18 cellular contexts compared by ENCODE assay signal in the genomic region with DNA sequence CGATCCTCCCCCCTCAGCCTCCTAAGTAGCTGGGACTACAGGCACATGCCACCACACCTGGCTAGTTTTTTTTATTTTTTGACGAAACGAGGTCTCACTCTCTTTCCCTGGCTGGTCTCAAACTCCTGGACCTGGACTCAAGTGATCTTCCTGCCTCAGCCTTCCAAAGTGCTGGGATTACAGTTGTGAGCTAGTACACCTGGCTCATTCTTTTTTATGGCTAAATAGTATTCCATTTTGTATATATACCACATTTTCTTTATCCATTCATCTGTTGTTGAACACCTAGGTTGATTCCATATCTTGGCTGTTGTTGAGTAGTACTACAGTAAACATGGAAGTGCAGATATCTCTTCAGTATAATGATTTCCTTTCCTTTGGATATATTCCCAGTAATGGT.
DNase-seq lines count a peak whose midpoint lies in the region; ATAC-seq, FAIRE-seq and TF ChIP-seq lines count a peak whose summit lies in the region.
"Had no signal": no experiment of that assay in that cellular context is flagged by ENCODE, and none has a peak within 500 bp of the region (broad histone marks: within the 10 kb centered on the region; RNA-seq: fewer than 3 reads in every experiment).

No MANE protein-coding gene starts in this region.

- H3K9me3 ChIP-seq in HCT116 (ENCODE audit: control insufficient read depth in 1 of 2, insufficient read depth in 1 of 2, low read depth in 1 of 2, low read length in 2 of 2) (no peaks in the 10 kb centered on the region), astrocyte (ENCODE audit: insufficient read depth, low read depth, low read length) (no peaks in the 10 kb centered on the region), stomach (no peaks in the 10 kb centered on the region)

- H3K36me3 ChIP-seq in HCT116 (ENCODE audit: control insufficient read depth in 1 of 2, insufficient read depth in 2 of 2, low read length in 2 of 2): no peaks in the 10 kb centered on the region
- H3K36me3 ChIP-seq in astrocyte (ENCODE audit: insufficient read depth, low read length): no peaks in the 10 kb centered on the region
- no peaks in the 10 kb centered on the region for H3K36me3 ChIP-seq in stomach

- H3K9ac ChIP-seq in HCT116 (ENCODE audit: low read length) (no peak overlapping the region), astrocyte (ENCODE audit: low read length) (no peak overlapping the region)
- H3K9ac ChIP-seq: GM23248 had no signal

- intact Hi-C loops in HCT116 (cut with micrococcal nuclease) (no loop called here), stomach (cut with DNase I; ENCODE audit: low total_unique reads) (no loop called here)

- H3K27me3 Mint-ChIP-seq in astrocyte (ENCODE audit: low read depth, unreplicated experiment): no peaks in the 10 kb centered on the region
- no peaks in the 10 kb centered on the region for H3K27me3 Mint-ChIP-seq in stimulated activated naive B cell treated with anti-CD40 and anti-IgM and Interleukin-4, amounts not matched to agents 10 μg/mL and 1 μg/mL and 100 μg/mL, for 72 hours
- H3K27me3 Mint-ChIP-seq: B cell; CD4-positive, alpha-beta T cell had no signal

- H4K20me1 ChIP-seq in HCT116 (ENCODE audit: insufficient read depth) (no peaks in the 10 kb centered on the region), astrocyte (ENCODE audit: insufficient read depth, low read length) (peaks cover 6% of the 10 kb centered on the region)

- no peak for TF ChIP-seq CTCF in HCT116 (IDR thresholded peaks at IDR 0.05 in 2 of 3, conservative IDR thresholded peaks at IDR 0.05 in 1 of 3; ENCODE audit: borderline replicate concordance in 1 of 3, insufficient read depth in 1 of 3, low read depth in 2 of 3, low read length in 2 of 3)
- TF ChIP-seq CTCF in astrocyte (IDR thresholded peaks at IDR 0.05; ENCODE audit: insufficient read depth, low read depth, low read length): no peak
- no peak for TF ChIP-seq CTCF in stomach (IDR thresholded peaks at IDR 0.05)

- no peak for TF ChIP-seq EP300 in stomach (IDR thresholded peaks at IDR 0.05)

- no peak for FAIRE-seq in astrocyte (lab: Jason Lieb, UNC)
- FAIRE-seq: GM12878, GM18507, H54 had no signal

- TF ChIP-seq POLR2A in HCT116 (IDR thresholded peaks at IDR 0.05; ENCODE audit: borderline replicate concordance, extremely low read depth, insufficient read depth, insufficient read length): no peak
- TF ChIP-seq POLR2A in stomach (IDR thresholded peaks at IDR 0.05): no peak

- H3K4me2 ChIP-seq in HCT116 (ENCODE audit: low read length) (peak overlapping the region; percentile 26; the same call in 1 of the 2 replicates), astrocyte (ENCODE audit: low read length) (no peak overlapping the region)

- H3K27ac ChIP-seq in HCT116 (ENCODE audit: low read depth, low read length): no peak overlapping the region
- no peak overlapping the region for H3K27ac ChIP-seq in astrocyte (ENCODE audit: low read depth, low read length)
- H3K27ac ChIP-seq in epithelial cell of prostate: peak overlapping the region; percentile 16
- H3K27ac ChIP-seq in stomach: no peak overlapping the region
- H3K27ac ChIP-seq: GM23248 had no signal

- CTCF ChIA-PET in HCT116 (lab: Charles Lee): no interaction called here

- no peak overlapping the region for H3K4me3 Mint-ChIP-seq in astrocyte (ENCODE audit: unreplicated experiment)
- no peak overlapping the region for H3K4me3 Mint-ChIP-seq in stimulated activated naive B cell treated with anti-CD40 and anti-IgM and Interleukin-4, amounts not matched to agents 10 μg/mL and 1 μg/mL and 100 μg/mL, for 72 hours
- H3K4me3 Mint-ChIP-seq: B cell; CD4-positive, alpha-beta T cell had no signal

- POLR2A ChIA-PET in HCT116 (lab: Charles Lee): interaction anchor here (0.5 kb wide), 1 partner anchor 823 kb away, joined by 3 read pairs; no protein-coding TSS in a partner anchor

- H3K27me3 ChIP-seq in HCT116 (ENCODE audit: insufficient read depth, low read length) (no peaks in the 10 kb centered on the region), astrocyte (ENCODE audit: insufficient read depth, low read length) (no peaks in the 10 kb centered on the region), stomach (no peaks in the 10 kb centered on the region)

- no peak for TF ChIP-seq RAD21 in HCT116 (IDR thresholded peaks at IDR 0.05; ENCODE audit: low read depth)

- peaks cover 16% of the 10 kb centered on the region for H3K4me1 Mint-ChIP-seq in astrocyte (ENCODE audit: low read depth, unreplicated experiment)
- H3K4me1 Mint-ChIP-seq in stimulated activated naive B cell treated with anti-CD40 and anti-IgM and Interleukin-4, amounts not matched to agents 10 μg/mL and 1 μg/mL and 100 μg/mL, for 72 hours: peaks cover 10 to 15% of the 10 kb centered on the region in 2 donors

- no peaks in the 10 kb centered on the region for H3K9me2 ChIP-seq in HCT116 (ENCODE audit: insufficient read depth)

- ATAC-seq in HCT116: no peak
- ATAC-seq in stimulated activated naive B cell treated with anti-CD40 and anti-IgM and Interleukin-4, amounts not matched to agents 10 μg/mL and 1 μg/mL and 100 μg/mL, for 72 hours (replicated peaks): no peak
- ATAC-seq: GM12878 had no signal

- no TSS peak for BruUV-seq in HCT116 (replicated peaks; lab: Mats Ljungman, UMichigan)

- DNase-seq in HCT116 (ENCODE audit: low read depth, low spot score) (no peak), astrocyte (ENCODE audit: low read depth) (no peak), epithelial cell of prostate (ENCODE audit: low read depth, low spot score) (no peak), hippocampal formation (lab: John Stamatoyannopoulos, UW) (no peak), stomach (no peak)
- no peak for DNase-seq in stimulated activated naive B cell treated with anti-CD40 and anti-IgM and Interleukin-4, amounts not matched to agents 10 μg/mL and 1 μg/mL and 100 μg/mL, for 72 hours
- no peak for DNase-seq in activated CD4-positive, alpha-beta T cell treated with anti-CD3 and anti-CD28 coated beads for 1 hour
- DNase-seq: C1 segment of cervical spinal cord; Calu3; CD4-positive, alpha-beta T cell; DMS 273 treated with DMSO at 0.1 percent for 48 hours; DMS79; KG1 had no signal

- peaks cover 11% of the 10 kb centered on the region for H3K36me3 Mint-ChIP-seq in astrocyte (ENCODE audit: low read depth, unreplicated experiment)
- peaks cover 6 to 25% of the 10 kb centered on the region in 2 donors for H3K36me3 Mint-ChIP-seq in stimulated activated naive B cell treated with anti-CD40 and anti-IgM and Interleukin-4, amounts not matched to agents 10 μg/mL and 1 μg/mL and 100 μg/mL, for 72 hours

- H3K9me3 Mint-ChIP-seq in astrocyte (ENCODE audit: unreplicated experiment): no peaks in the 10 kb centered on the region
- peaks cover 0 to 3% of the 10 kb centered on the region in 2 donors for H3K9me3 Mint-ChIP-seq in stimulated activated naive B cell treated with anti-CD40 and anti-IgM and Interleukin-4, amounts not matched to agents 10 μg/mL and 1 μg/mL and 100 μg/mL, for 72 hours
- H3K9me3 Mint-ChIP-seq: CD4-positive, alpha-beta T cell had no signal

- H3K27ac Mint-ChIP-seq in astrocyte (ENCODE audit: unreplicated experiment): peak overlapping the region; percentile 59
- peak overlapping the region; percentile 20 for H3K27ac Mint-ChIP-seq in stimulated activated naive B cell treated with anti-CD40 and anti-IgM and Interleukin-4, amounts not matched to agents 10 μg/mL and 1 μg/mL and 100 μg/mL, for 72 hours
- H3K27ac Mint-ChIP-seq: B cell; CD4-positive, alpha-beta T cell had no signal

- peaks cover 48% of the 10 kb centered on the region for H3K79me2 ChIP-seq in HCT116 (ENCODE audit: insufficient read depth, low read length)
- peaks cover 45% of the 10 kb centered on the region for H3K79me2 ChIP-seq in astrocyte (ENCODE audit: insufficient read depth, low read length)

- H3K4me1 ChIP-seq in HCT116 (ENCODE audit: control insufficient read depth in 1 of 2, insufficient read depth in 2 of 2, low read length in 2 of 2) (peaks cover 5 to 23% of the 10 kb centered on the region in 2 experiments), astrocyte (ENCODE audit: insufficient read depth, low read length) (peaks cover 5% of the 10 kb centered on the region), stomach (peaks cover 0 to 9% (median 4%) of the 10 kb centered on the region in 4 donors)

- no peak overlapping the region for H2AFZ ChIP-seq in HCT116 (ENCODE audit: low read depth, low read length, poor library complexity, severe bottlenecking)
- H2AFZ ChIP-seq in astrocyte (ENCODE audit: low read depth, low read length): no peak overlapping the region
- H2AFZ ChIP-seq: GM23248 had no signal

- RAD21 ChIA-PET in HCT116 (lab: Charles Lee; ENCODE audit: low non-redundant PET in 1 of 2, low total read pairs in 2 of 2, uncharacterized antibody in 2 of 2, unreplicated experiment in 2 of 2): no interaction called here

- 67 to 99% (median 89%) methylated on average over 3 of the region's 3 CpGs for WGBS in stomach, 5 donors

- no peak overlapping the region for H3K4me3 ChIP-seq in HCT116 (replicated peaks in 1 of 2; ENCODE audit: low read depth in 1 of 2, low read length in 2 of 2)
- H3K4me3 ChIP-seq in astrocyte (ENCODE audit: insufficient read depth, low read depth, low read length): no peak overlapping the region
- no peak overlapping the region for H3K4me3 ChIP-seq in stomach
- H3K4me3 ChIP-seq: GM12878, GM23248 had no signal

TF ChIP-seq in HCT116, 20 proteins besides CTCF, POLR2A, EP300 and RAD21:
- TF ChIP-seq TCF7L2 (IDR thresholded peaks at IDR 0.05; ENCODE audit: borderline replicate concordance, extremely low read depth, insufficient read depth, insufficient read length) (no peak), FOSL1 (IDR thresholded peaks at IDR 0.05; ENCODE audit: low read depth) (no peak), JUND (IDR thresholded peaks at IDR 0.05) (no peak), ELF1 (IDR thresholded peaks at IDR 0.05; ENCODE audit: borderline replicate concordance, low read depth) (no peak)
- TF ChIP-seq, protein P1, sequence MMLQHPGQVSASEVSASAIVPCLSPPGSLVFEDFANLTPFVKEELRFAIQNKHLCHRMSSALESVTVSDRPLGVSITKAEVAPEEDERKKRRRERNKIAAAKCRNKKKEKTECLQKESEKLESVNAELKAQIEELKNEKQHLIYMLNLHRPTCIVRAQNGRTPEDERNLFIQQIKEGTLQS (IDR thresholded peaks at IDR 0.05): no peak
